Comparison of ENCODE assay signal across 8 cellular contexts in genomic region chr16:3171181-3171854, GRCh38. TPM values are rescaled to one million over a fixed set of nuclear protein-coding genes. Genes with fewer than 3 reads are reported as not detected.
DNase-seq lines count a peak whose midpoint lies in the region; ATAC-seq and TF ChIP-seq lines count a peak whose summit lies in the region.

No MANE protein-coding gene starts in this region.

- H3K36me3 ChIP-seq in DOHH2 (ENCODE audit: control insufficient read depth, low read length) (no peaks in the 10 kb centered on the region), gastrocnemius medialis (no peaks in the 10 kb centered on the region), tibial artery (no peaks in the 10 kb centered on the region)

- H3K9me2 ChIP-seq in DOHH2 (replicated peaks; ENCODE audit: control insufficient read depth, low read length): no peaks in the 10 kb centered on the region

- ATAC-seq in memory B cell (ENCODE audit: low read depth) (peak; percentile 62), gastrocnemius medialis (no peak)

- H3K4me1 ChIP-seq in DOHH2 (ENCODE audit: control insufficient read depth, low read length): peaks cover 49% of the 10 kb centered on the region
- peaks cover 5 to 12% of the 10 kb centered on the region in 2 donors for H3K4me1 ChIP-seq in gastrocnemius medialis
- peaks cover 0 to 31% (median 17%) of the 10 kb centered on the region in 4 donors for H3K4me1 ChIP-seq in tibial artery

- no peaks in the 10 kb centered on the region for H3K79me2 ChIP-seq in DOHH2 (ENCODE audit: control insufficient read depth, low read length)

- H3K27ac Mint-ChIP-seq in memory B cell: peak overlapping the region; percentile 53

- DNase-seq in HPDE6-E6E7 (ENCODE audit: extremely low spot score): peak; percentile 69
- DNase-seq in activated effector memory CD4-positive, alpha-beta T cell treated with Interleukin-2 at 50 U/mL for 16 hours: peak; percentile 42
- DNase-seq in memory B cell (ENCODE audit: low spot score in 2 of 2): peak in 1 of 2 donors; percentile 41
- no peak for DNase-seq in HuH-7.5 (ENCODE audit: low spot score)
- DNase-seq in gastrocnemius medialis: no peak
- DNase-seq in glomerular visceral epithelial cell (ENCODE audit: extremely low spot score): no peak
- DNase-seq in tibial artery: no peak

- H3K27ac ChIP-seq in DOHH2 (ENCODE audit: low read depth, low read length) (no peak overlapping the region), gastrocnemius medialis (no peak overlapping the region), tibial artery (no peak overlapping the region)

- no peaks in the 10 kb centered on the region for H4K20me1 ChIP-seq in DOHH2 (ENCODE audit: control insufficient read depth, insufficient read depth, low read depth, low read length)

- in situ Hi-C loops in gastrocnemius medialis (cut with MboI; ENCODE audit: low sequenced_read_pairs in 4 of 4): no loop called here

- peak overlapping the region; percentile 53 for H3K4me3 Mint-ChIP-seq in memory B cell

- H3F3A ChIP-seq in DOHH2 (ENCODE audit: control insufficient read depth, insufficient read depth): no peaks in the 10 kb centered on the region

- no peaks in the 10 kb centered on the region for H3K36me3 Mint-ChIP-seq in memory B cell

- H3K4me1 Mint-ChIP-seq in memory B cell: peaks cover 19% of the 10 kb centered on the region

- intact Hi-C loops in gastrocnemius medialis (cut with DNase I; ENCODE audit: low total_unique reads): no loop called here
- intact Hi-C loops in tibial artery (cut with DNase I; ENCODE audit: low total_unique reads): no loop called here

- peak overlapping the region; percentile 60 for H3K4me2 ChIP-seq in DOHH2 (ENCODE audit: low read length)

- H3K27me3 ChIP-seq in DOHH2 (ENCODE audit: control insufficient read depth, low read length) (peaks cover 47% of the 10 kb centered on the region), gastrocnemius medialis (peaks cover 78 to 82% (median 81%) of the 10 kb centered on the region in 3 donors), tibial artery (peaks cover 13 to 85% of the 10 kb centered on the region in 2 donors)

- TF ChIP-seq CTCF in DOHH2 (IDR thresholded peaks at IDR 0.05; ENCODE audit: low read depth, low read length, poor library complexity, severe bottlenecking) (no peak), gastrocnemius medialis (IDR thresholded peaks at IDR 0.05 in 4 of 5, conservative IDR thresholded peaks at IDR 0.05 in 1 of 5) (no peak), tibial artery (IDR thresholded peaks at IDR 0.05) (no peak)

- peak overlapping the region; percentile 55 for H3K4me3 ChIP-seq in DOHH2 (ENCODE audit: low read length)
- peak overlapping the region in 2 of 4 donors; percentile 9 to 46 for H3K4me3 ChIP-seq in gastrocnemius medialis
- peak overlapping the region in 1 of 2 donors; percentile 1 for H3K4me3 ChIP-seq in tibial artery

- peaks cover 24% of the 10 kb centered on the region for H3K27me3 Mint-ChIP-seq in memory B cell

- H3K9me3 Mint-ChIP-seq in memory B cell: no peaks in the 10 kb centered on the region

- no peaks in the 10 kb centered on the region for H3K9me3 ChIP-seq in DOHH2 (ENCODE audit: control insufficient read depth, insufficient read depth, low read length)
- H3K9me3 ChIP-seq in gastrocnemius medialis: no peaks in the 10 kb centered on the region
- H3K9me3 ChIP-seq in tibial artery: no peaks in the 10 kb centered on the region

- no peak for TF ChIP-seq POLR2A in gastrocnemius medialis (IDR thresholded peaks at IDR 0.05)

RNA-seq across cellular contexts. Expression of gene OR1F1, which starts 16.7 kb away (rescaled TPM):
- total RNA-seq in gastrocnemius medialis: not detected

RNA-seq across cellular contexts. Expression of gene ZNF213, which starts 36.5 kb away (rescaled TPM):
- 10 to 100 TPM in 3 of 4 donors, 1 to 10 TPM in 1; 8.9 to 18.6 (median 14.5) TPM for total RNA-seq in gastrocnemius medialis

RNA-seq across cellular contexts. Expression of gene ZNF205, which starts 58.9 kb away (rescaled TPM):
- 10 to 100 TPM in 1 of 4 donors, 1 to 10 TPM in 3; 4.8 to 10.8 (median 6.1) TPM for total RNA-seq in gastrocnemius medialis

Comparison
In these comparisons a context has a peak if more than half of its experiments do, and no peak if none do; other contexts are left out.
1. DNase-seq: peak in HPDE6-E6E7 (single experiment) and activated effector memory CD4-positive, alpha-beta T cell treated with Interleukin-2 at 50 U/mL for 16 hours (single experiment); none in HuH-7.5 (single experiment), gastrocnemius medialis (0 of 2), glomerular visceral epithelial cell (single experiment) and tibial artery (0 of 2).